In the genomic region with DNA sequence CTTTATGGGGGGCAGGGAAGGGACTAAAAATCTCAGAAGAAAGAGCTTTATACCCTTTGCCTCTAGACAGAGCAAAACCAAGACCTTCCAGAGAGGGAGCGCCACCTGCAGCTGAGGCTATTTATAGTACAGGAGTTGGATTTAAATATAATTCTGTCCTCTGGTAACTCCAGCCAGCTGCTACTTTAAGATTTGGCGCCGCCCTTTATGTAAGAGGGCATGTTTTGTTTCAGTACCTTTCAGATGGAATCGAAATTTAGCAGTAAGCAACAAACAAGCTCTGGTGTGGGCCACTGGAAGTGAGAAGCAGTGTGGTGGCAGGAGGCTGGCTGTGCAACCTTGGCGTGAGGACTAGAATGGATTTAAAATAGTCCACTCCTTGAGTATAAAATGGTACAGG, we compare ENCODE assay signal across 8 cellular contexts. TPM values are rescaled to one million over a fixed set of nuclear protein-coding genes. Genes with fewer than 3 reads are reported as not detected.
DNase-seq lines count a peak whose midpoint lies in the region; ATAC-seq and TF ChIP-seq lines count a peak whose summit lies in the region.
"Had no signal": no experiment of that assay in that cellular context is flagged by ENCODE, and none has a peak within 500 bp of the region (broad histone marks: within the 10 kb centered on the region; RNA-seq: fewer than 3 reads in every experiment).

No MANE protein-coding gene starts in this region.

- H3K4me1 Mint-ChIP-seq in activated T-helper 1 cell treated with anti-CD3 and anti-CD28 coated beads, Interleukin-12 subunit alpha, Interleukin-12 subunit beta, Interleukin-2, Interleukin-4 antibody, amounts not matched to agents 30 ng/mL and 10 ng/mL and 1 ng/mL, durations not matched to agents 14 hours and 24 hours and 36 hours (ENCODE audit: low read depth) = peaks cover 5% of the 10 kb centered on the region

- H3K36me3 Mint-ChIP-seq in activated T-helper 1 cell treated with anti-CD3 and anti-CD28 coated beads, Interleukin-12 subunit alpha, Interleukin-12 subunit beta, Interleukin-2, Interleukin-4 antibody, amounts not matched to agents 30 ng/mL and 10 ng/mL and 1 ng/mL, durations not matched to agents 14 hours and 24 hours and 36 hours (ENCODE audit: low read depth) = no peaks in the 10 kb centered on the region

- peak; percentile 16 for TF ChIP-seq CTCF in GM10248 (IDR thresholded peaks at IDR 0.05; ENCODE audit: control extremely low read depth, extremely low read depth, low read depth, missing control alignments)

- POLR2A ChIA-PET in GM10248 (lab: Yijun Ruan, JAX) = no interaction called here

- no peak overlapping the region for H3K27ac Mint-ChIP-seq in activated T-helper 1 cell treated with anti-CD3 and anti-CD28 coated beads, Interleukin-12 subunit alpha, Interleukin-12 subunit beta, Interleukin-2, Interleukin-4 antibody, amounts not matched to agents 30 ng/mL and 10 ng/mL and 1 ng/mL, durations not matched to agents 14 hours and 24 hours and 36 hours

- CTCF ChIA-PET in GM10248 (lab: Yijun Ruan, JAX) = interaction anchor here (0.8 to 1.6 kb wide), 9 partner anchors 8 to 174 kb away, joined by 3 to 8 read pairs (median 3); no protein-coding TSS in a partner anchor

- no peaks in the 10 kb centered on the region for H3K9me3 Mint-ChIP-seq in activated T-helper 1 cell treated with anti-CD3 and anti-CD28 coated beads, Interleukin-12 subunit alpha, Interleukin-12 subunit beta, Interleukin-2, Interleukin-4 antibody, amounts not matched to agents 30 ng/mL and 10 ng/mL and 1 ng/mL, durations not matched to agents 14 hours and 24 hours and 36 hours

- ATAC-seq in GM21526 (IDR thresholded peaks at IDR 0.05; ENCODE audit: low FRiP score, unreplicated experiment) = no peak

- peaks cover 41% of the 10 kb centered on the region for H3K27me3 Mint-ChIP-seq in activated T-helper 1 cell treated with anti-CD3 and anti-CD28 coated beads, Interleukin-12 subunit alpha, Interleukin-12 subunit beta, Interleukin-2, Interleukin-4 antibody, amounts not matched to agents 30 ng/mL and 10 ng/mL and 1 ng/mL, durations not matched to agents 14 hours and 24 hours and 36 hours (ENCODE audit: insufficient read depth)

- no peak overlapping the region for H3K4me3 Mint-ChIP-seq in activated T-helper 1 cell treated with anti-CD3 and anti-CD28 coated beads, Interleukin-12 subunit alpha, Interleukin-12 subunit beta, Interleukin-2, Interleukin-4 antibody, amounts not matched to agents 30 ng/mL and 10 ng/mL and 1 ng/mL, durations not matched to agents 14 hours and 24 hours and 36 hours

- DNase-seq in GM10248 (ENCODE audit: extremely low spot score) (no peak), NCI-H1694 (lab: John Stamatoyannopoulos, UW) (peak; percentile 57), iris pigment epithelial cell (ENCODE audit: low read depth) (peak; percentile 52), COR-L47 (lab: John Stamatoyannopoulos, UW) (no peak), NCI-H2196 treated with DMSO at 0.1 percent for 48 hours (lab: John Stamatoyannopoulos, UW; ENCODE audit: unreplicated experiment) (no peak)
- DNase-seq in activated T-helper 1 cell treated with anti-CD3 and anti-CD28 coated beads, Interleukin-12 subunit alpha, Interleukin-12 subunit beta, Interleukin-2, Interleukin-4 antibody, amounts not matched to agents 30 ng/mL and 10 ng/mL and 1 ng/mL, durations not matched to agents 14 hours and 24 hours and 36 hours (ENCODE audit: low spot score) = peak; percentile 20

- intact Hi-C loops in activated T-helper 1 cell treated with anti-CD3 and anti-CD28 coated beads, Interleukin-12 subunit alpha, Interleukin-12 subunit beta, Interleukin-2, Interleukin-4 antibody, amounts not matched to agents 30 ng/mL and 10 ng/mL and 1 ng/mL, durations not matched to agents 14 hours and 24 hours and 36 hours (cut with micrococcal nuclease) = no loop called here

RNA-seq across cellular contexts. Expression of gene GUCY2D, which starts 5.2 kb away (rescaled TPM):
- not detected in 2 replicates for total RNA-seq in activated T-helper 1 cell treated with anti-CD3 and anti-CD28 coated beads, Interleukin-12 subunit alpha, Interleukin-12 subunit beta, Interleukin-2, Interleukin-4 antibody, amounts not matched to agents 30 ng/mL and 10 ng/mL and 1 ng/mL, durations not matched to agents 14 hours and 24 hours and 36 hours
- total RNA-seq: thoracic aorta had no signal

RNA-seq across cellular contexts. Expression of gene ALOX15B, which starts 41.7 kb away (rescaled TPM):
- not detected in 2 replicates for total RNA-seq in activated T-helper 1 cell treated with anti-CD3 and anti-CD28 coated beads, Interleukin-12 subunit alpha, Interleukin-12 subunit beta, Interleukin-2, Interleukin-4 antibody, amounts not matched to agents 30 ng/mL and 10 ng/mL and 1 ng/mL, durations not matched to agents 14 hours and 24 hours and 36 hours

Comparison
In these comparisons a context has a peak if more than half of its experiments do, and no peak if none do; other contexts are left out.
1. DNase-seq: peak in NCI-H1694 (single experiment), activated T-helper 1 cell treated with anti-CD3 and anti-CD28 coated beads, Interleukin-12 subunit alpha, Interleukin-12 subunit beta, Interleukin-2, Interleukin-4 antibody, amounts not matched to agents 30 ng/mL and 10 ng/mL and 1 ng/mL, durations not matched to agents 14 hours and 24 hours and 36 hours (single experiment) and iris pigment epithelial cell (single experiment); none in GM10248 (single experiment), COR-L47 (single experiment) and NCI-H2196 treated with DMSO at 0.1 percent for 48 hours (single experiment).